ENCODE assay signal across 8 cellular contexts in the genomic region with DNA sequence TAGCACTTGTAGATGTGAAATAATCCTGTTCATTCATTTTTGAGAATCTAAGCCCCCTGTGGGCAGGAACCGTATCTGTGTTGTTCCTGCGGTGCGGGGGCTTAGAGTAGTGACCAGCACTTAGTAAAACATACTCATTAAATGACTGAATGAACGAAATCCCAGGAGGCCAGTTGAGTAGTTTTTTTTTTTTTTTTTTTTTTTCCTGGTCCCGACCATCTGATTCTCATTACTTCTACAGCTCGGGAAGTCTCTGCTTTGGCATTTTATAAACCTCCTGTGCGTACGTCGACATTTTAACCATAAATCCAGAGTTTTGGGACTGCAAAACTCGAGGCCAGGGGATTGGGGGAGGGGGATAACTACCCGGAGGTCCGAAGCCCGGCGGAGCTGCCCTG. TPM values are rescaled to one million over a fixed set of nuclear protein-coding genes. Genes with fewer than 3 reads are reported as not detected.
A peak's percentile ranks its signal among the peaks of the same experiment; 100 is the strongest.
DNase-seq lines count a peak whose midpoint lies in the region; ATAC-seq and TF ChIP-seq lines count a peak whose summit lies in the region.

No MANE protein-coding gene starts in this region.

- TF ChIP-seq CTCF in spleen (IDR thresholded peaks at IDR 0.05 in 8 of 11, conservative IDR thresholded peaks at IDR 0.05 in 3 of 11) = no peak

- peaks cover 3% of the 10 kb centered on the region for H3K36me3 Mint-ChIP-seq in activated T-helper 1 cell treated with anti-CD3 and anti-CD28 coated beads, Interleukin-12 subunit alpha, Interleukin-12 subunit beta, Interleukin-2, Interleukin-4 antibody, amounts not matched to agents 30 ng/mL and 10 ng/mL and 1 ng/mL, durations not matched to agents 14 hours and 24 hours and 36 hours (ENCODE audit: low read depth)

- peak; percentile 18 for ATAC-seq in left ventricle myocardium superior
- no peak for ATAC-seq in HG02970 (IDR thresholded peaks at IDR 0.05; ENCODE audit: low FRiP score, unreplicated experiment)

- intact Hi-C loops in activated T-helper 1 cell treated with anti-CD3 and anti-CD28 coated beads, Interleukin-12 subunit alpha, Interleukin-12 subunit beta, Interleukin-2, Interleukin-4 antibody, amounts not matched to agents 30 ng/mL and 10 ng/mL and 1 ng/mL, durations not matched to agents 14 hours and 24 hours and 36 hours (cut with micrococcal nuclease) = loop anchor here (2.0 to 10.0 kb wide), 8 partner anchors 150 to 1816 kb away; a partner anchor contains a TSS
- intact Hi-C loops in left ventricle myocardium superior (cut with micrococcal nuclease) = no loop called here
- intact Hi-C loops in spleen (cut with DNase I; ENCODE audit: low total_unique reads) = no loop called here

- H3K9me3 Mint-ChIP-seq in activated T-helper 1 cell treated with anti-CD3 and anti-CD28 coated beads, Interleukin-12 subunit alpha, Interleukin-12 subunit beta, Interleukin-2, Interleukin-4 antibody, amounts not matched to agents 30 ng/mL and 10 ng/mL and 1 ng/mL, durations not matched to agents 14 hours and 24 hours and 36 hours = peaks cover 4% of the 10 kb centered on the region

- 6 to 10% (median 7%) methylated on average over 13 to 14 of the region's 14 CpGs for WGBS in spleen, 5 donors

- H3K9me3 ChIP-seq in HAP-1 (no peaks in the 10 kb centered on the region), spleen (no peaks in the 10 kb centered on the region)

- H3K27me3 Mint-ChIP-seq in activated T-helper 1 cell treated with anti-CD3 and anti-CD28 coated beads, Interleukin-12 subunit alpha, Interleukin-12 subunit beta, Interleukin-2, Interleukin-4 antibody, amounts not matched to agents 30 ng/mL and 10 ng/mL and 1 ng/mL, durations not matched to agents 14 hours and 24 hours and 36 hours (ENCODE audit: insufficient read depth) = no peaks in the 10 kb centered on the region

- no peaks in the 10 kb centered on the region for H3K4me1 ChIP-seq in HAP-1
- H3K4me1 ChIP-seq in spleen = peaks cover 0 to 56% (median 27%) of the 10 kb centered on the region in 6 donors

- TF ChIP-seq POLR2A in spleen (IDR thresholded peaks at IDR 0.05) = no peak

- no peaks in the 10 kb centered on the region for H3K36me3 ChIP-seq in HAP-1 (replicated peaks)
- no peaks in the 10 kb centered on the region for H3K36me3 ChIP-seq in spleen

- no peak for DNase-seq in HAP-1 (ENCODE audit: low spot score in 2 of 2)
- no peak for DNase-seq in activated T-helper 1 cell treated with anti-CD3 and anti-CD28 coated beads, Interleukin-12 subunit alpha, Interleukin-12 subunit beta, Interleukin-2, Interleukin-4 antibody, amounts not matched to agents 30 ng/mL and 10 ng/mL and 1 ng/mL, durations not matched to agents 14 hours and 24 hours and 36 hours (ENCODE audit: low spot score)
- no peak for DNase-seq in left ventricle myocardium superior
- no peak for DNase-seq in spleen
- no peak for DNase-seq in NCI-H2227 (lab: John Stamatoyannopoulos, UW; ENCODE audit: unreplicated experiment)
- DNase-seq in stimulated activated naive CD4-positive, alpha-beta T cell (lab: John Stamatoyannopoulos, UW) = no peak
- DNase-seq in COLO668 (lab: John Stamatoyannopoulos, UW; ENCODE audit: unreplicated experiment) = no peak

- H3K27me3 ChIP-seq in HAP-1 (ENCODE audit: low read depth) = peaks cover 35% of the 10 kb centered on the region
- H3K27me3 ChIP-seq in spleen (replicated peaks in 1 of 7) = peaks cover 0 to 62% (median 0%) of the 10 kb centered on the region in 7 donors

- H3K4me3 ChIP-seq in HAP-1 (peak overlapping the region; percentile 45), spleen (peak overlapping the region; percentile 38 to 74 (median 51))

- peak overlapping the region; percentile 88 to 98 (median 94) for H3K27ac ChIP-seq in spleen

- peaks cover 57% of the 10 kb centered on the region for H3K4me1 Mint-ChIP-seq in activated T-helper 1 cell treated with anti-CD3 and anti-CD28 coated beads, Interleukin-12 subunit alpha, Interleukin-12 subunit beta, Interleukin-2, Interleukin-4 antibody, amounts not matched to agents 30 ng/mL and 10 ng/mL and 1 ng/mL, durations not matched to agents 14 hours and 24 hours and 36 hours (ENCODE audit: low read depth)

- peak overlapping the region; percentile 91 for H3K27ac Mint-ChIP-seq in activated T-helper 1 cell treated with anti-CD3 and anti-CD28 coated beads, Interleukin-12 subunit alpha, Interleukin-12 subunit beta, Interleukin-2, Interleukin-4 antibody, amounts not matched to agents 30 ng/mL and 10 ng/mL and 1 ng/mL, durations not matched to agents 14 hours and 24 hours and 36 hours

- in situ Hi-C loops in HAP-1 (cut with MboI; ENCODE audit: low sequenced_read_pairs) = no loop called here

- H3K4me3 Mint-ChIP-seq in activated T-helper 1 cell treated with anti-CD3 and anti-CD28 coated beads, Interleukin-12 subunit alpha, Interleukin-12 subunit beta, Interleukin-2, Interleukin-4 antibody, amounts not matched to agents 30 ng/mL and 10 ng/mL and 1 ng/mL, durations not matched to agents 14 hours and 24 hours and 36 hours = peak overlapping the region; percentile 74

RNA-seq across cellular contexts. Expression of a gene that starts 31.5 kb away (rescaled TPM):
- 1.7 and 2.4 TPM in 2 replicates for total RNA-seq in activated T-helper 1 cell treated with anti-CD3 and anti-CD28 coated beads, Interleukin-12 subunit alpha, Interleukin-12 subunit beta, Interleukin-2, Interleukin-4 antibody, amounts not matched to agents 30 ng/mL and 10 ng/mL and 1 ng/mL, durations not matched to agents 14 hours and 24 hours and 36 hours
- total RNA-seq in left ventricle myocardium superior = 8.3 TPM
- 10 to 100 TPM in 6 of 7 donors, 1 to 10 TPM in 1; 9.4 to 33.5 (median 21.2) TPM for total RNA-seq in spleen
- polyA plus RNA-seq in spleen = 1 to 10 TPM in 2 of 3 donors, under 1 TPM in 1; 0.76 to 2.0 (median 1.1) TPM
